Comparison of ENCODE assay signal across 17 cellular contexts in the genomic region with DNA sequence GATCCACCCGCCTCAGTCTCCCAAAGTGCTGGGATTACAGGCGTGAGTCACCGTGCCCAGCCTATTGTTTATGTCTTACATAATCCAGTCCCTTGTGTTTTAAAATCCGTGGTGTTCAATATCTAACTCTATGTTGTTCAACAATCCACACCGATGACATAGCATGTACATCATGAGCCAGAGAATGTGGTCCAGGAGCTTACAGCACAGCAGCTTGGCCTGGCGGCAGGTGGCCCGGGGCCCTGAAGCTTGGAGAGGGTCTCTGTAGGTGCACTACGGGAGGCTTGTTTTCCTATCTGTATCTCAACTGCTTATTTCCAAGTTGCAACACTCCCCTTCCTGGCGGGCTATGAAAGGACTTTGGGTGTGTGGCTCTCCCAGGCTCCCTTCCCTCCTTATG.
DNase-seq lines count a peak whose midpoint lies in the region; ATAC-seq and TF ChIP-seq lines count a peak whose summit lies in the region.
"Had no signal": no experiment of that assay in that cellular context is flagged by ENCODE, and none has a peak within 500 bp of the region (broad histone marks: within the 10 kb centered on the region; RNA-seq: fewer than 3 reads in every experiment).

No MANE protein-coding gene starts in this region.

- H2AFZ ChIP-seq in GM23248 (no peak overlapping the region), trophoblast cell (ENCODE audit: insufficient read depth, low read length, poor library complexity) (no peak overlapping the region)

- no peak overlapping the region for H4K12ac ChIP-seq in trophoblast cell (ENCODE audit: low read depth, low read length)

- no peaks in the 10 kb centered on the region for H3K9me3 ChIP-seq in GM23248 (ENCODE audit: low read depth)
- no peaks in the 10 kb centered on the region for H3K9me3 ChIP-seq in trophoblast cell (ENCODE audit: insufficient read depth, low read depth, low read length)
- H3K9me3 ChIP-seq: Caco-2 had no signal

- H3K4me3 ChIP-seq in AG10803 (ENCODE audit: low read length): no peak overlapping the region
- no peak overlapping the region for H3K4me3 ChIP-seq in GM23248
- H3K4me3 ChIP-seq in fibroblast of the aortic adventitia (ENCODE audit: low read depth, low read length): no peak overlapping the region
- H3K4me3 ChIP-seq in trophoblast cell (ENCODE audit: low read depth, low read length): no peak overlapping the region

- in situ Hi-C loops in GM23248 (cut with MboI): no loop called here

- no peaks in the 10 kb centered on the region for H3K9me2 ChIP-seq in GM23248 (ENCODE audit: insufficient read depth)

- 22% methylated on average over 9 of the region's 9 CpGs for WGBS in GM23248 (ENCODE audit: low coverage in 1 of 2, low lambda C conversion rate in 2 of 2, missing lambda C conversion rate in 2 of 2), 2 experiments
- WGBS in trophoblast cell (ENCODE audit: extremely low coverage, insufficient coverage, insufficient read length): no CpG with 5 or more reads among the region's 9 CpGs

- no peaks in the 10 kb centered on the region for H4K20me1 ChIP-seq in GM23248 (ENCODE audit: insufficient read depth)

- no peak overlapping the region for H3K18ac ChIP-seq in trophoblast cell (ENCODE audit: low read length)

- no peak overlapping the region for H2AK5ac ChIP-seq in trophoblast cell (ENCODE audit: low read length)

- no peak overlapping the region for H2BK5ac ChIP-seq in trophoblast cell (ENCODE audit: low read depth, low read length, poor library complexity)

- H3K79me2 ChIP-seq in GM23248 (ENCODE audit: insufficient read depth) (no peaks in the 10 kb centered on the region), trophoblast cell (ENCODE audit: control insufficient read depth, insufficient read depth, low read length, poor library complexity) (no peaks in the 10 kb centered on the region)

- H3K27me3 ChIP-seq in GM23248 (replicated peaks; ENCODE audit: insufficient read depth) (no peaks in the 10 kb centered on the region), trophoblast cell (ENCODE audit: insufficient read depth, low read length) (no peaks in the 10 kb centered on the region)

- H4K8ac ChIP-seq in trophoblast cell (ENCODE audit: low read depth, low read length): no peak overlapping the region

- peaks cover 2% of the 10 kb centered on the region for H3K79me1 ChIP-seq in trophoblast cell (ENCODE audit: low read length)

- H2BK12ac ChIP-seq in trophoblast cell (ENCODE audit: low read length): no peak overlapping the region

- no peak for ATAC-seq in GM18517 (IDR thresholded peaks at IDR 0.05; ENCODE audit: unreplicated experiment)
- ATAC-seq: HCT116 had no signal

- H3K4me1 ChIP-seq in GM23248 (ENCODE audit: insufficient read depth): no peaks in the 10 kb centered on the region
- no peaks in the 10 kb centered on the region for H3K4me1 ChIP-seq in trophoblast cell (ENCODE audit: control insufficient read depth in 1 of 2, insufficient read depth in 2 of 2, low read length in 2 of 2)
- H3K4me1 ChIP-seq: Caco-2 had no signal

- H3K4ac ChIP-seq in trophoblast cell (ENCODE audit: low read depth, low read length): no peak overlapping the region

- H3K27ac ChIP-seq in GM23248 (no peak overlapping the region), trophoblast cell (ENCODE audit: low read depth, low read length) (no peak overlapping the region)
- H3K27ac ChIP-seq: C4-2B had no signal

- no peak overlapping the region for H3K14ac ChIP-seq in trophoblast cell (ENCODE audit: low read length)

- no peaks in the 10 kb centered on the region for H3F3A ChIP-seq in GM23248 (ENCODE audit: insufficient read depth)

- H3K4me2 ChIP-seq in GM23248 (ENCODE audit: unreplicated experiment) (no peak overlapping the region), trophoblast cell (ENCODE audit: low read length) (no peak overlapping the region)

- H3K36me3 ChIP-seq in GM23248 (ENCODE audit: low read depth) (no peaks in the 10 kb centered on the region), trophoblast cell (ENCODE audit: control insufficient read depth in 1 of 2, insufficient read depth in 2 of 2, low read length in 2 of 2) (no peaks in the 10 kb centered on the region)

- no peak overlapping the region for H3K23ac ChIP-seq in trophoblast cell (ENCODE audit: low read length)

- H2BK120ac ChIP-seq in trophoblast cell (ENCODE audit: insufficient read depth, low read length, poor library complexity): no peak overlapping the region

- TF ChIP-seq CTCF in AG10803 (conservative IDR thresholded peaks at IDR 0.05; ENCODE audit: low read length) (no peak), fibroblast of the aortic adventitia (IDR thresholded peaks at IDR 0.05; ENCODE audit: insufficient read depth, low read length) (no peak)

- DNase-seq in AG10803 (ENCODE audit: low read depth) (peak; percentile 25), GM23248 (peak; percentile 21), fibroblast of the aortic adventitia (ENCODE audit: low read depth) (peak; percentile 42), trophoblast cell (peak; percentile 74 to 80), epidermal melanocyte (ENCODE audit: insufficient read length, low spot score) (no peak), NCI-H2171 (lab: John Stamatoyannopoulos, UW) (no peak)
- DNase-seq: ACHN; AML-193; Caco-2; CD4-positive, alpha-beta T cell; GOT3; H7; HFFc6; IMR-90 had no signal

- H3K9ac ChIP-seq in GM23248: no peak overlapping the region
- no peak overlapping the region for H3K9ac ChIP-seq in trophoblast cell (ENCODE audit: low read length)

- no peak overlapping the region for H4K91ac ChIP-seq in trophoblast cell (ENCODE audit: low read depth, low read length)

Comparison
In these comparisons a context has a peak if more than half of its experiments do, and no peak if none do; other contexts are left out.
1. DNase-seq: peak in AG10803 (single experiment), GM23248 (single experiment), fibroblast of the aortic adventitia (single experiment) and trophoblast cell (2 of 2); none in epidermal melanocyte (single experiment) and NCI-H2171 (single experiment).